9 cellular contexts compared by ENCODE assay signal in the genomic region with DNA sequence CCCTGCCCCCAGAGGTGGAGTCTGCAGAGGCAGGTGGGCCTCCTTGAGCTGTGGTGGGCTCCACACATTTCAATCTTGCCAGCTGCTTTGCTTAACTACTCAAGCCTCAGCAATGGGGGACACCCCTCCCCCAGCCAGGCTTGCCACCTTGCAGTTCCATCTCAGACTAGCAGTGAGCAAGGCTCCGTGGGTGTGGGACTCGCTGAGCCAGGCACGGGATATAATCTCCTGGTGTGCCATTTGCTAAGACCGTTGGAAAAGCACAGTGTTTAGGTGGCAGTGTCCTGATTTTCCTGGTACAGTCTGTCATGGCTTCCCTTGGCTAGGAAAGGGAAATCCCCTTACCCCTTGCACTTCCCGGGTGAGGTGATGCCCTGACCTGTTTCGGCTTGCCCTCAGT. TPM values are rescaled to one million over a fixed set of nuclear protein-coding genes. Genes with fewer than 3 reads are reported as not detected.
"Had no signal": no experiment of that assay in that cellular context is flagged by ENCODE, and none has a peak within 500 bp of the region (broad histone marks: within the 10 kb centered on the region; RNA-seq: fewer than 3 reads in every experiment).

No MANE protein-coding gene starts in this region.

RNA-seq across cellular contexts. Expression of a gene that starts 51.6 kb away (rescaled TPM):
- total RNA-seq: OCI-LY7, PC-3, PC-9, Peyer's patch, Right ventricle myocardium superior, RPMI7951, SJCRH30, SJSA1, SK-MEL-5 had no signal
